8 cellular contexts compared by ENCODE assay signal in genomic region chr5:1011226-1011631, GRCh38. TPM values are rescaled to one million over a fixed set of nuclear protein-coding genes. Genes with fewer than 3 reads are reported as not detected.
A peak's percentile ranks its signal among the peaks of the same experiment; 100 is the strongest.
DNase-seq lines count a peak whose midpoint lies in the region; ATAC-seq, FAIRE-seq and TF ChIP-seq lines count a peak whose summit lies in the region.

No MANE protein-coding gene starts in this region.

- no TSS peak for BruUV-seq in PC-3 (replicated peaks; lab: Mats Ljungman, UMichigan)

- 67% methylated on average over 11 of the region's 11 CpGs for WGBS in A549 (ENCODE audit: missing lambda C conversion rate)

- ATAC-seq in A549 (peak; percentile 22 to 56; a peak in 3 of 6 replicates), GM18868 (IDR thresholded peaks at IDR 0.05; ENCODE audit: unreplicated experiment) (peak; percentile 41), PC-3 (no peak), naive B cell (ENCODE audit: low read depth in 2 of 2) (peak in 1 of 2 donors; percentile 20), HG03342 (IDR thresholded peaks at IDR 0.05; ENCODE audit: unreplicated experiment) (no peak), HG02973 (IDR thresholded peaks at IDR 0.05; ENCODE audit: unreplicated experiment) (no peak)

- no peak overlapping the region for H3K4me3 ChIP-seq in A549
- H3K4me3 ChIP-seq in PC-3 (ENCODE audit: low read length) = no peak overlapping the region
- H3K4me3 ChIP-seq in astrocyte of the spinal cord (ENCODE audit: low read depth, low read length) = no peak overlapping the region

- H2AFZ ChIP-seq in PC-3 (ENCODE audit: low read length) = no peak overlapping the region

- peak; percentile 53 for TF ChIP-seq CTCF in A549 (IDR thresholded peaks at IDR 0.05)
- peak; percentile 67 for TF ChIP-seq CTCF in PC-3 (conservative IDR thresholded peaks at IDR 0.05; ENCODE audit: low read depth, low read length)
- TF ChIP-seq CTCF in astrocyte of the spinal cord (IDR thresholded peaks at IDR 0.05; ENCODE audit: low read depth, low read length) = peak; percentile 37

- TF ChIP-seq EP300 in A549 (IDR thresholded peaks at IDR 0.05) = no peak

- POLR2A ChIA-PET in A549 (lab: Yijun Ruan, JAX) (no interaction called here), PC-3 (lab: Charles Lee; ENCODE audit: unreplicated experiment) (no interaction called here)

- H3K4me2 ChIP-seq in A549 (no peak overlapping the region), PC-3 (ENCODE audit: low read length) (no peak overlapping the region)

- FAIRE-seq in A549 (lab: Jason Lieb, UNC) = no peak

- no peaks in the 10 kb centered on the region for H3K9me2 ChIP-seq in PC-3 (replicated peaks; ENCODE audit: low read length)

- no peaks in the 10 kb centered on the region for H3K27me3 ChIP-seq in PC-3 (ENCODE audit: low read length)

- H3K4me1 ChIP-seq in A549 = peaks cover 24% of the 10 kb centered on the region
- H3K4me1 ChIP-seq in PC-3 (ENCODE audit: insufficient read depth, low read length) = no peaks in the 10 kb centered on the region; the same call in 1 of the 2 replicates

- H3K27ac ChIP-seq in A549 (no peak overlapping the region), PC-3 (ENCODE audit: low read length) (no peak overlapping the region)

- CTCF ChIA-PET in A549 (lab: Yijun Ruan, JAX) = interaction anchor here (0.7 to 7.7 kb wide), 22 partner anchors 8 to 163 kb away, joined by 3 to 82 read pairs (median 6); no protein-coding TSS in a partner anchor
- CTCF ChIA-PET in PC-3 (lab: Charles Lee) = no interaction called here

- H3K79me2 ChIP-seq in PC-3 (ENCODE audit: low read length) = no peaks in the 10 kb centered on the region

- in situ Hi-C loops in astrocyte of the spinal cord (cut with HindIII; ENCODE audit: low sequenced_read_pairs) = no loop called here

- no peaks in the 10 kb centered on the region for H3F3A ChIP-seq in PC-3 (ENCODE audit: low read length, unreplicated experiment)

- TF ChIP-seq RAD21 in A549 (conservative IDR thresholded peaks at IDR 0.05 in 1 of 2, IDR thresholded peaks at IDR 0.05 in 1 of 2) = peak; percentile 26 to 40; a peak in 4 of 5 replicates

- no peak overlapping the region for H3K9ac ChIP-seq in PC-3 (ENCODE audit: low read length)

- no peaks in the 10 kb centered on the region for H3K36me3 ChIP-seq in PC-3 (ENCODE audit: low read depth, low read length)

- H4K20me1 ChIP-seq in PC-3 (ENCODE audit: low read length) = 0 out of 2 replicates have a peak, but pooled peaks cover 5% of the 10 kb centered on the region

- no peak overlapping the region for H3K27ac Mint-ChIP-seq in naive B cell

- intact Hi-C loops in PC-3 (cut with micrococcal nuclease) = loop anchor here (5.0 kb wide), 1 partner anchor 89 kb away; no protein-coding TSS in a partner anchor

- H3K27me3 Mint-ChIP-seq in naive B cell = peaks cover 31 to 56% (median 53%) of the 10 kb centered on the region in 3 donors

- peaks cover 0 to 1% (median 0%) of the 10 kb centered on the region in 7 donors for H3K9me3 Mint-ChIP-seq in naive B cell

- H3K9me3 ChIP-seq in A549 = no peaks in the 10 kb centered on the region
- H3K9me3 ChIP-seq in PC-3 (ENCODE audit: low read length) = no peaks in the 10 kb centered on the region

- H3K4me3 Mint-ChIP-seq in naive B cell = peak overlapping the region in 3 of 8 donors; percentile 15 to 75 (median 53)

- DNase-seq in A549 (ENCODE audit: low read depth in 1 of 2, low spot score in 1 of 2) = peak; percentile 53 to 77
- DNase-seq in PC-3 = peak; percentile 63
- no peak for DNase-seq in astrocyte of the spinal cord (ENCODE audit: low read depth, low spot score)
- DNase-seq in naive B cell = peak; percentile 22
- DNase-seq in RKO (ENCODE audit: low spot score) = no peak

- no peak for TF ChIP-seq POLR2A in A549 (IDR thresholded peaks at IDR 0.05; ENCODE audit: low read length)

- peaks cover 8 to 23% (median 11%) of the 10 kb centered on the region in 3 donors for H3K4me1 Mint-ChIP-seq in naive B cell

- peaks cover 0 to 8% of the 10 kb centered on the region in 2 donors for H3K36me3 Mint-ChIP-seq in naive B cell

TF ChIP-seq in A549, 52 proteins besides CTCF, POLR2A, EP300 and RAD21:
- TF ChIP-seq SMC3 (IDR thresholded peaks at IDR 0.05) (peak; percentile 45), HEYL (CRISPR knock-in tag; IDR thresholded peaks at IDR 0.05) (no peak)

RNA-seq across cellular contexts. Expression of gene NKD2, which starts 2.6 kb away (rescaled TPM):
- 1.2 and 1.8 TPM in 2 replicates for polyA plus RNA-seq in A549 (2011; rRNA removed)
- polyA plus RNA-seq in A549 (2012; cell fraction: cytosol; rRNA removed) = 4.3 and 5.6 TPM in 2 replicates
- 17.3 and 32.0 TPM in 2 replicates for polyA plus RNA-seq in A549 (2012; cell fraction: nucleus; rRNA removed)
- polyA plus RNA-seq in A549 (2017; fragmentation: RNase III; extraction: RNeasy Plus Mini Kit Qiagen cat#74134 plus additional on column Dnase treatment) = 4.2 to 5.3 TPM (median 4.4 TPM) in 3 replicates
- 2.8 and 5.3 TPM in 2 replicates for polyA minus RNA-seq in A549 (2011; rRNA and poly(A)+ RNA removed)
- total RNA-seq in PC-3 (2014; rRNA removed) = 1.6 and 6.7 TPM in 2 replicates
- polyA plus RNA-seq in naive B cell (ENCODE audit: low read depth in 6 of 6) = under 1 TPM in 1 of 6 donors, not detected in 5; 0.29 TPM

Comparison
In these comparisons a context has a peak if more than half of its experiments do, and no peak if none do; other contexts are left out.
1. ATAC-seq: peak in A549 (2 of 2) and GM18868 (single experiment); none in PC-3 (single experiment), HG03342 (single experiment) and HG02973 (single experiment).
2. DNase-seq: peak in A549 (2 of 2), PC-3 (single experiment) and naive B cell (single experiment); none in astrocyte of the spinal cord (single experiment) and RKO (single experiment).
3. Peak in every context shown above with its lines, with median percentiles within 50 percentile points of each other: CTCF ChIP-seq.